In genomic region chr1:198902616-198903140, GRCh38 we compare ENCODE assay signal across 15 cellular contexts.
A peak's percentile ranks its signal among the peaks of the same experiment; 100 is the strongest.
DNase-seq lines count a peak whose midpoint lies in the region; ATAC-seq, FAIRE-seq and TF ChIP-seq lines count a peak whose summit lies in the region.
"Had no signal": no experiment of that assay in that cellular context is flagged by ENCODE, and none has a peak within 500 bp of the region (broad histone marks: within the 10 kb centered on the region; RNA-seq: fewer than 3 reads in every experiment).

No MANE protein-coding gene starts in this region.

- intact Hi-C loops in mammary epithelial cell (cut with micrococcal nuclease) (loop anchor here (1.0 to 10.0 kb wide), 3 partner anchors 22 to 522 kb away; no protein-coding TSS in a partner anchor), HepG2 (cut with micrococcal nuclease; ENCODE audit: unreplicated experiment) (no loop called here)
- intact Hi-C loops in activated CD4-positive, alpha-beta memory T cell treated with anti-CD3 and anti-CD28 coated beads for 36 hours (cut with micrococcal nuclease), result no loop called here

- H3K4me3 Mint-ChIP-seq in mesothelial cell of epicardium, result peak overlapping the region; percentile 44
- H3K4me3 Mint-ChIP-seq in activated CD4-positive, alpha-beta memory T cell treated with anti-CD3 and anti-CD28 coated beads for 36 hours, result no peak overlapping the region
- H3K4me3 Mint-ChIP-seq: central memory CD8-positive, alpha-beta T cell had no signal

- H3K4me1 Mint-ChIP-seq in mesothelial cell of epicardium, result peaks cover 38% of the 10 kb centered on the region
- H3K4me1 Mint-ChIP-seq in activated CD4-positive, alpha-beta memory T cell treated with anti-CD3 and anti-CD28 coated beads for 36 hours (ENCODE audit: low read depth), result peaks cover 18% of the 10 kb centered on the region
- H3K4me1 Mint-ChIP-seq: central memory CD8-positive, alpha-beta T cell had no signal

- POLR2A ChIA-PET in activated CD4-positive, alpha-beta memory T cell treated with anti-CD3 and anti-CD28 coated beads for 36 hours (lab: Charles Lee), result no interaction called here
- POLR2A ChIA-PET in HepG2 (lab: Yijun Ruan, JAX), result no interaction called here

- H4K20me1 ChIP-seq in KMS-11 (ENCODE audit: insufficient read depth) (no peaks in the 10 kb centered on the region), mammary epithelial cell (ENCODE audit: insufficient read depth, low read length) (no peaks in the 10 kb centered on the region), HepG2 (ENCODE audit: insufficient read depth, low read length) (no peaks in the 10 kb centered on the region)

- H3K9me3 Mint-ChIP-seq in mesothelial cell of epicardium, result no peaks in the 10 kb centered on the region
- H3K9me3 Mint-ChIP-seq in activated CD4-positive, alpha-beta memory T cell treated with anti-CD3 and anti-CD28 coated beads for 36 hours, result no peaks in the 10 kb centered on the region
- H3K9me3 Mint-ChIP-seq: central memory CD8-positive, alpha-beta T cell had no signal

- BruUV-seq in mammary epithelial cell (replicated peaks; lab: Mats Ljungman, UMichigan), result no TSS peak
- BruUV-seq in HepG2 (replicated peaks; lab: Mats Ljungman, UMichigan), result no TSS peak

- H3K9me3 ChIP-seq in BE2C, result no peaks in the 10 kb centered on the region
- H3K9me3 ChIP-seq in mammary epithelial cell (replicated peaks; ENCODE audit: insufficient read depth, low read length), result no peaks in the 10 kb centered on the region
- no peaks in the 10 kb centered on the region for H3K9me3 ChIP-seq in HepG2 (ENCODE audit: low read length)

- H3K27me3 ChIP-seq in BE2C (no peaks in the 10 kb centered on the region), KMS-11 (ENCODE audit: insufficient read depth, low read depth) (no peaks in the 10 kb centered on the region), mammary epithelial cell (ENCODE audit: insufficient read depth, low read length) (no peaks in the 10 kb centered on the region), HepG2 (ENCODE audit: control insufficient read depth in 1 of 2, insufficient read depth in 2 of 2, low read length in 2 of 2) (no peaks in the 10 kb centered on the region)

- no peak for TF ChIP-seq CTCF in BE2C (IDR thresholded peaks at IDR 0.05; ENCODE audit: low read depth, low read length)
- no peak for TF ChIP-seq CTCF in KMS-11 (conservative IDR thresholded peaks at IDR 0.05; ENCODE audit: low read depth, low read length)
- no peak for TF ChIP-seq CTCF in mammary epithelial cell (conservative IDR thresholded peaks at IDR 0.05 in 1 of 2, IDR thresholded peaks at IDR 0.05 in 1 of 2; ENCODE audit: extremely low read depth in 1 of 2, insufficient read depth in 1 of 2, low read depth in 1 of 2, low read length in 2 of 2)
- TF ChIP-seq CTCF in mesothelial cell of epicardium (IDR thresholded peaks at IDR 0.05; ENCODE audit: unreplicated experiment), result no peak
- no peak for TF ChIP-seq CTCF in HepG2 (CRISPR knock-in tag; IDR thresholded peaks at IDR 0.05)

- peaks cover 17% of the 10 kb centered on the region for H3K4me1 ChIP-seq in BE2C
- peaks cover 86% of the 10 kb centered on the region for H3K4me1 ChIP-seq in KMS-11 (ENCODE audit: low read depth, poor library complexity, severe bottlenecking)
- H3K4me1 ChIP-seq in mammary epithelial cell (ENCODE audit: insufficient read depth, low read length), result peaks cover 39% of the 10 kb centered on the region
- no peaks in the 10 kb centered on the region for H3K4me1 ChIP-seq in HepG2 (ENCODE audit: insufficient read depth, low read length)

- ATAC-seq in HG02870 (IDR thresholded peaks at IDR 0.05; ENCODE audit: unreplicated experiment) (no peak), HepG2 (no peak), GM21447 (IDR thresholded peaks at IDR 0.05; ENCODE audit: unreplicated experiment) (no peak)

- H3K27me3 Mint-ChIP-seq in mesothelial cell of epicardium (ENCODE audit: low read depth), result no peaks in the 10 kb centered on the region
- H3K27me3 Mint-ChIP-seq in activated CD4-positive, alpha-beta memory T cell treated with anti-CD3 and anti-CD28 coated beads for 36 hours, result peaks cover 2% of the 10 kb centered on the region
- H3K27me3 Mint-ChIP-seq: central memory CD8-positive, alpha-beta T cell had no signal

- peak overlapping the region; percentile 58 for H3K9ac ChIP-seq in KMS-11
- peak overlapping the region; percentile 50 for H3K9ac ChIP-seq in mammary epithelial cell (ENCODE audit: insufficient read depth, low read length)
- H3K9ac ChIP-seq in HepG2 (ENCODE audit: insufficient read depth, low read depth, low read length), result no peak overlapping the region

- no peak for TF ChIP-seq RAD21 in HepG2 (CRISPR knock-in tag; IDR thresholded peaks at IDR 0.05)

- peaks cover 19% of the 10 kb centered on the region for H3K36me3 Mint-ChIP-seq in mesothelial cell of epicardium
- no peaks in the 10 kb centered on the region for H3K36me3 Mint-ChIP-seq in activated CD4-positive, alpha-beta memory T cell treated with anti-CD3 and anti-CD28 coated beads for 36 hours

- H3K79me2 ChIP-seq in KMS-11 (ENCODE audit: insufficient read depth, low read depth) (peaks cover 94% of the 10 kb centered on the region), mammary epithelial cell (ENCODE audit: insufficient read depth, low read length) (peaks cover 69% of the 10 kb centered on the region), HepG2 (ENCODE audit: insufficient read depth, low read length) (no peaks in the 10 kb centered on the region)

- WGBS in mammary epithelial cell (ENCODE audit: low coverage, missing lambda C conversion rate), result 2% methylated on average over 5 of the region's 5 CpGs
- 85% methylated on average over 5 of the region's 5 CpGs for WGBS in HepG2 (ENCODE audit: low lambda C conversion rate)

- CTCF ChIA-PET in mammary epithelial cell (lab: Charles Lee; ENCODE audit: low non-redundant PET), result interaction anchor here (0.6 kb wide), 1 partner anchor 34 kb away, joined by 3 read pairs; no protein-coding TSS in a partner anchor
- CTCF ChIA-PET in activated CD4-positive, alpha-beta memory T cell treated with anti-CD3 and anti-CD28 coated beads for 36 hours (lab: Charles Lee), result no interaction called here
- CTCF ChIA-PET in HepG2 (lab: Yijun Ruan, JAX; ENCODE audit: low intra/inter-chr PET ratio, low total read pairs), result no interaction called here

- H3K27ac ChIP-seq in KMS-11, result peak overlapping the region; percentile 84
- H3K27ac ChIP-seq in mammary epithelial cell (ENCODE audit: insufficient read depth, low read depth, low read length), result peak overlapping the region; percentile 75
- H3K27ac ChIP-seq in HepG2 (ENCODE audit: extremely low read length, insufficient read depth, low read length), result no peak overlapping the region

- H2AFZ ChIP-seq in KMS-11 (ENCODE audit: low read depth) (peak overlapping the region; percentile 27; the same call in 1 of the 2 replicates), mammary epithelial cell (ENCODE audit: low read depth, low read length) (peak overlapping the region; percentile 82), HepG2 (ENCODE audit: low read length) (no peak overlapping the region)

- in situ Hi-C loops in mammary epithelial cell (cut with MboI; ENCODE audit: low sequenced_read_pairs in 2 of 2), result no loop called here
- in situ Hi-C loops in HepG2 (cut with HindIII; ENCODE audit: extremely low pct_ligation_motif_present, low pct_unique_long_range_greater_than_20kb), result no loop called here

- no peak for TF ChIP-seq POLR2A in HepG2 (IDR thresholded peaks at IDR 0.05; ENCODE audit: insufficient read depth in 1 of 2, low read depth in 2 of 2, low read length in 2 of 2)

- FAIRE-seq in HepG2 (lab: Jason Lieb, UNC), result no peak
- FAIRE-seq: islet of Langerhans had no signal

- DNase-seq in BE2C (peak; percentile 26), mammary epithelial cell (peak; percentile 69), mesothelial cell of epicardium (ENCODE audit: low spot score in 2 of 2, unreplicated experiment in 2 of 2) (no peak), HepG2 (ENCODE audit: low spot score) (no peak)
- DNase-seq in activated CD4-positive, alpha-beta memory T cell treated with anti-CD3 and anti-CD28 coated beads for 36 hours, result no peak
- DNase-seq: activated CD4-positive, alpha-beta T cell treated with anti-CD3 and anti-CD28 coated beads, Interleukin-2, amount 50 U/mL, for 1 hour; activated gamma-delta T cell treated with Interleukin-2 at 50 U/mL for 16 hours; NCI-H187; stimulated activated CD4-positive, alpha-beta T cell treated with anti-CD3 and anti-CD28 coated beads, Interleukin-15, amount 100 ng/mL, for 24 hours; stimulated activated CD8-positive, alpha-beta memory T cell treated with anti-CD3 and anti-CD28 coated beads, Interleukin-4, amount 100 ng/mL, for 48 hours had no signal

- dilution Hi-C loops in mammary epithelial cell (cut with HindIII; ENCODE audit: low sequenced_read_pairs), result no loop called here

- H3K27ac Mint-ChIP-seq in mesothelial cell of epicardium, result peak overlapping the region; percentile 88
- no peak overlapping the region for H3K27ac Mint-ChIP-seq in activated CD4-positive, alpha-beta memory T cell treated with anti-CD3 and anti-CD28 coated beads for 36 hours

- H3K4me2 ChIP-seq in KMS-11 (peak overlapping the region; percentile 79), mammary epithelial cell (ENCODE audit: insufficient read depth, low read depth, low read length) (peak overlapping the region; percentile 90), HepG2 (ENCODE audit: low read depth, low read length) (no peak overlapping the region)

- H3K36me3 ChIP-seq in BE2C (peaks cover 9% of the 10 kb centered on the region), KMS-11 (ENCODE audit: insufficient read depth) (no peaks in the 10 kb centered on the region; the same call in 1 of the 2 replicates), mammary epithelial cell (ENCODE audit: insufficient read depth, low read length) (peaks cover 16% of the 10 kb centered on the region), HepG2 (replicated peaks in 1 of 2; ENCODE audit: control insufficient read depth in 1 of 2, insufficient read depth in 2 of 2, low read length in 2 of 2) (no peaks in the 10 kb centered on the region)

- TF ChIP-seq EP300 in HepG2 (IDR thresholded peaks at IDR 0.05; ENCODE audit: low read depth in 2 of 2, low read length in 2 of 2) (no peak), HepG2 (CRISPR knock-in tag; IDR thresholded peaks at IDR 0.05; ENCODE audit: borderline replicate concordance) (no peak)

- H3K4me3 ChIP-seq in BE2C (ENCODE audit: low read depth, low read length) (no peak overlapping the region), KMS-11 (IDR thresholded peaks at IDR 0.05; ENCODE audit: insufficient read depth, low read depth, low read length) (no peak overlapping the region), mammary epithelial cell (replicated peaks in 1 of 3; ENCODE audit: insufficient read depth in 1 of 3, low read depth in 2 of 3, low read length in 3 of 3) (peak overlapping the region; percentile 18 to 24 (median 24)), HepG2 (replicated peaks in 1 of 3; ENCODE audit: insufficient read depth in 1 of 3, low read depth in 2 of 3, low read length in 3 of 3) (no peak overlapping the region)

TF ChIP-seq in HepG2, 621 proteins besides CTCF, POLR2A, EP300 and RAD21 (continues in another document):
- no peak for TF ChIP-seq HDAC6 (IDR thresholded peaks at IDR 0.05; ENCODE audit: low read depth, low read length)
- TF ChIP-seq ZMYM2 (CRISPR knock-in tag; IDR thresholded peaks at IDR 0.05), result no peak
- TF ChIP-seq MTA1 (CRISPR knock-in tag; IDR thresholded peaks at IDR 0.05; ENCODE audit: borderline replicate concordance), result no peak

Comparison
In these comparisons a context has a peak if more than half of its experiments do, and no peak if none do; other contexts are left out.
1. DNase-seq: peak in BE2C (single experiment) and mammary epithelial cell (single experiment); none in mesothelial cell of epicardium (0 of 2), activated CD4-positive, alpha-beta memory T cell treated with anti-CD3 and anti-CD28 coated beads for 36 hours (single experiment) and HepG2 (single experiment).
2. H3K4me3 ChIP-seq: peak in mammary epithelial cell (3 of 3); none in BE2C (single experiment), KMS-11 (single experiment) and HepG2 (0 of 3).